8 cellular contexts compared by ENCODE assay signal in the genomic region with DNA sequence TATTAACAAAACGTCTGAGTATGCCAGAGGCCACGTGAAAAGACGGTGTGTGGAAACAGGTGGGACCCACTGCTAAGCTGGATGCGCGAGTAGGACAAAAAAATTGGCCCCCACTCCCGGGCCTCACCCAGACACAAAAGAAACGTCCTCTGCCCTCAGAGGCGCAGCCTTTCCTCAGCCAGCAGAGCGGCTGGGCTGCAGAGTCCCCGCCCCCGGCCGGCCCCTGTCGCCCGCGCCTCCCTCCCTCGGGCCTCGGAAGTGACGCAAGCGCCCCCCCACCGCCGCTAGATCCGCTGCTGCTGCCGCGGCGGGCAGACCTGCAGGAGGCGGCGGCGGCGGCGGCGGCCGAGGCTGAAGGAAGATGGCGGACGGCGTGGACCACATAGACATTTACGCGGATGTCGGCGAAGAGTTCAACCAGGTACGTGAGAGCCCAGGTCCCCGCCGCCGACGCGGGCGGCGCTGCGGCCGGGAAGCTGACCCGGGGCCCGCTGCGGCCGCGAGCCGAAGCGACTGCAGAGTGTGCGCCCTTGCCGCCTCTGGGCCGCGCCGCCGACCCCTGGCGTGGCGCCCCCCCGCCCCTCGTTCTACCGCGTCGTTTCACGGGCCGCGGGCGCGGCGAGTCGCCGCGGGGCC.
DNase-seq lines count a peak whose midpoint lies in the region; ATAC-seq lines count a peak whose summit lies in the region.

Gene CPSF6 (plus strand): TSS at position 284 of the 636 bp plus-strand sequence. CDS start 78 bp downstream, at position 362.

- H3K4me2 ChIP-seq in BLaER1 treated with 17β-estradiol and CSF1 and Interleukin-3, amounts not matched to agents 10 nM and 100 nM: peak within 1 kb of the TSS; percentile 77 to 96 (median 86)

- peak within 1 kb of the TSS; percentile 89 to 99 (median 94) for H3K4me3 ChIP-seq in BLaER1 treated with 17β-estradiol and CSF1 and Interleukin-3, amounts not matched to agents 10 nM and 100 nM

- H3K9me3 ChIP-seq in BLaER1 treated with 17β-estradiol and CSF1 and Interleukin-3, amounts not matched to agents 10 nM and 100 nM (replicated peaks in 1 of 11): no peaks in the 10 kb centered on the region

- H3K9ac ChIP-seq in BLaER1 treated with 17β-estradiol and CSF1 and Interleukin-3, amounts not matched to agents 10 nM and 100 nM: peak within 1 kb of the TSS; percentile 95 to 100 (median 99)

- DNase-seq in NCI-H526 (lab: John Stamatoyannopoulos, UW): peak; percentile 81 to 98
- peak; percentile 98 for DNase-seq in activated CD4-positive, alpha-beta T cell treated with anti-CD3 and anti-CD28 coated beads for 48 hours
- peak; percentile 92 to 97 (median 96) for DNase-seq in stimulated activated CD4-positive, alpha-beta T cell treated with anti-CD3 and anti-CD28 coated beads, Interleukin-1b, Interleukin-23, amount 100 ng/mL, for 24 hours (ENCODE audit: low read depth in 4 of 4, low spot score in 1 of 4)

- H3K36me3 ChIP-seq in BLaER1 treated with 17β-estradiol and CSF1 and Interleukin-3, amounts not matched to agents 10 nM and 100 nM: peaks cover 4 to 29% (median 18%) of the 10 kb centered on the region in 11 experiments; a peak in 21 of 22 replicates

- ATAC-seq in GM19328 (IDR thresholded peaks at IDR 0.05; ENCODE audit: unreplicated experiment) (peak; percentile 92), HG03469 (IDR thresholded peaks at IDR 0.05; ENCODE audit: unreplicated experiment) (peak; percentile 82)

- H3K27ac ChIP-seq in BLaER1 treated with 17β-estradiol and CSF1 and Interleukin-3, amounts not matched to agents 10 nM and 100 nM: peak within 1 kb of the TSS; percentile 84 to 100 (median 99)
- H3K27ac ChIP-seq in cingulate gyrus (ENCODE audit: low read depth, low read length): peak within 1 kb of the TSS; percentile 89
- peak within 1 kb of the TSS; percentile 84 for H3K27ac ChIP-seq in layer of hippocampus (ENCODE audit: low read depth, low read length)

- peaks cover 36 to 49% (median 42%) of the 10 kb centered on the region in 11 experiments; a peak in 21 of 22 replicates for H4K20me1 ChIP-seq in BLaER1 treated with 17β-estradiol and CSF1 and Interleukin-3, amounts not matched to agents 10 nM and 100 nM

- no peaks in the 10 kb centered on the region for H3K27me3 ChIP-seq in BLaER1 treated with 17β-estradiol and CSF1 and Interleukin-3, amounts not matched to agents 10 nM and 100 nM
- H3K27me3 ChIP-seq in layer of hippocampus (ENCODE audit: control insufficient read depth, insufficient read depth, low read length): no peaks in the 10 kb centered on the region

- H3K4me1 ChIP-seq in BLaER1 treated with 17β-estradiol and CSF1 and Interleukin-3, amounts not matched to agents 10 nM and 100 nM: peaks cover 21 to 38% (median 33%) of the 10 kb centered on the region in 10 experiments

Comparison
In these comparisons a context has a peak if more than half of its experiments do, and no peak if none do; other contexts are left out.
1. Peak in every context shown above with its lines: DNase-seq, ATAC-seq, H3K4me3 ChIP-seq and H3K27ac ChIP-seq.